In the genomic region with DNA sequence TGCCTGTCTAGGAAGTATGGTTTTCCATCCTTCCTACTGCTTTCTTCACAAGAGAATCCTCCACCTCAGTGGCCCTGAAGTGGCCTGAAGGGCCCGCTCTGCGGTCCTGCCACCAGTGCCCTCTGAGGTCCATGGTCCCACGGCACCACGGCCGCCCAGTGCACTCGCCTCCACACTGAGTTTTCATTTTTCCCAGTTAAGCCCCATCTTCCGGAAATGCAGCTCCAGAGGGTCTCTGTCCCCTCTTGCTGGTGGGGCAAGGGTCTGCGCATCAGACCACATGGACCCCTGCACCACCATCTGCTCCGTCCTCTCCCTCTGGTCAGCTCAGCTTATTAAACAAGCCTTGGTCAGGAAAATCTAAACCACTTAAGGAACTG, we compare ENCODE assay signal across 1 cellular context.
TF ChIP-seq lines count a peak whose summit lies in the region.

No MANE protein-coding gene starts in this region.

TF ChIP-seq in HepG2, 621 proteins besides CTCF, POLR2A, EP300 and RAD21:
- TF ChIP-seq, protein P1, sequence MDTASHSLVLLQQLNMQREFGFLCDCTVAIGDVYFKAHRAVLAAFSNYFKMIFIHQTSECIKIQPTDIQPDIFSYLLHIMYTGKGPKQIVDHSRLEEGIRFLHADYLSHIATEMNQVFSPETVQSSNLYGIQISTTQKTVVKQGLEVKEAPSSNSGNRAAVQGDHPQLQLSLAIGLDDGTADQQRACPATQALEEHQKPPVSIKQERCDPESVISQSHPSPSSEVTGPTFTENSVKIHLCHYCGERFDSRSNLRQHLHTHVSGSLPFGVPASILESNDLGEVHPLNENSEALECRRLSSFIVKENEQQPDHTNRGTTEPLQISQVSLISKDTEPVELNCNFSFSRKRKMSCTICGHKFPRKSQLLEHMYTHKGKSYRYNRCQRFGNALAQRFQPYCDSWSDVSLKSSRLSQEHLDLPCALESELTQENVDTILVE (CRISPR knock-in tag; IDR thresholded peaks at IDR 0.05): no peak
- no peak for TF ChIP-seq ZNF605 (CRISPR knock-in tag; IDR thresholded peaks at IDR 0.05)
- TF ChIP-seq IKZF4 (CRISPR knock-in tag; IDR thresholded peaks at IDR 0.05; ENCODE audit: borderline replicate concordance, low read depth, not compliant biosample characterization): no peak
- TF ChIP-seq ZNF292 (CRISPR knock-in tag; IDR thresholded peaks at IDR 0.05; ENCODE audit: borderline replicate concordance, low read depth): no peak
- no peak for TF ChIP-seq CBFB (CRISPR knock-in tag; IDR thresholded peaks at IDR 0.05)
- TF ChIP-seq, protein P2, sequence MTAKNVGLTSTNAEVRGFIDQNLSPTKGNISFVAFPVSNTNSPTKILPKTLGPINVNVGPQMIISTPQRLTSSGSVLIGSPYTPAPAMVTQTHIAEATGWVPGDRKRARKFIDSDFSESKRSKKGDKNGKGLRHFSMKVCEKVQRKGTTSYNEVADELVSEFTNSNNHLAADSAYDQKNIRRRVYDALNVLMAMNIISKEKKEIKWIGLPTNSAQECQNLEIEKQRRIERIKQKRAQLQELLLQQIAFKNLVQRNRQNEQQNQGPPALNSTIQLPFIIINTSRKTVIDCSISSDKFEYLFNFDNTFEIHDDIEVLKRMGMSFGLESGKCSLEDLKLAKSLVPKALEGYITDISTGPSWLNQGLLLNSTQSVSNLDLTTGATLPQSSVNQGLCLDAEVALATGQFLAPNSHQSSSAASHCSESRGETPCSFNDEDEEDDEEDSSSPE (CRISPR knock-in tag; IDR thresholded peaks at IDR 0.05): no peak
- TF ChIP-seq, protein P3, sequence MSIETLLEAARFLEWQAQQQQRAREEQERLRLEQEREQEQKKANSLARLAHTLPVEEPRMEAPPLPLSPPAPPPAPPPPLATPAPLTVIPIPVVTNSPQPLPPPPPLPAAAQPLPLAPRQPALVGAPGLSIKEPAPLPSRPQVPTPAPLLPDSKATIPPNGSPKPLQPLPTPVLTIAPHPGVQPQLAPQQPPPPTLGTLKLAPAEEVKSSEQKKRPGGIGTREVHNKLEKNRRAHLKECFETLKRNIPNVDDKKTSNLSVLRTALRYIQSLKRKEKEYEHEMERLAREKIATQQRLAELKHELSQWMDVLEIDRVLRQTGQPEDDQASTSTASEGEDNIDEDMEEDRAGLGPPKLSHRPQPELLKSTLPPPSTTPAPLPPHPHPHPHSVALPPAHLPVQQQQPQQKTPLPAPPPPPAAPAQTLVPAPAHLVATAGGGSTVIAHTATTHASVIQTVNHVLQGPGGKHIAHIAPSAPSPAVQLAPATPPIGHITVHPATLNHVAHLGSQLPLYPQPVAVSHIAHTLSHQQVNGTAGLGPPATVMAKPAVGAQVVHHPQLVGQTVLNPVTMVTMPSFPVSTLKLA (IDR thresholded peaks at IDR 0.05): 0 out of 2 replicates have a peak, but pooled peaks have one; percentile 4
- peak; percentile 71 for TF ChIP-seq AGO2 (optimal IDR thresholded peaks at IDR 0.05; ENCODE audit: low read depth, low read length)
- no peak for TF ChIP-seq ZNF703 (CRISPR knock-in tag; IDR thresholded peaks at IDR 0.05; ENCODE audit: borderline replicate concordance)
- TF ChIP-seq ZFY (CRISPR knock-in tag; IDR thresholded peaks at IDR 0.05): no peak
